In the genomic region with DNA sequence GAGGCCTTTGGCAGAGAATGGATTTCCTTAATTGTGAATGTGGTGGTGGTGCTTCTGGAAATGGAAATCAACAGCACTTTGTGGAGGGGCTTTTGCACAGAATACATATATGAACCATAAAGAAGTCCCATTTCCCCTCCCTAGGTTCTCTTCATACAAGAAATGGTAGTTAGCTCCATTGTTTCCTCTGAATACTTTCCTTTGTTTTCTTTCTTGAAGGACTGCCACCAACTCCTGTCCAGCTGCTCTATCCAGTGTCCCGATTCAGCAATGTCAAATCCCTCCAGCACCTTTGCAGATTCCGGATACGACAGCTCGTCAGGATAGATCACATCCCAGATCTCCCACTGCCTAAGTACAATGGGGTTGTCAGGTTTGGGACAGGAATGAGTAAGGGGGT, we compare ENCODE assay signal across 19 cellular contexts. TPM values are rescaled to one million over a fixed set of nuclear protein-coding genes. Genes with fewer than 3 reads are reported as not detected.
DNase-seq lines count a peak whose midpoint lies in the region; TF ChIP-seq lines count a peak whose summit lies in the region.
"Had no signal": no experiment of that assay in that cellular context is flagged by ENCODE, and none has a peak within 500 bp of the region (broad histone marks: within the 10 kb centered on the region; RNA-seq: fewer than 3 reads in every experiment).

No MANE protein-coding gene starts in this region.

- H3K9me3 ChIP-seq in H9 (ENCODE audit: control insufficient read depth, low read depth, low read length) (no peaks in the 10 kb centered on the region), Peyer's patch (no peaks in the 10 kb centered on the region)
- H3K9me3 ChIP-seq: A549 had no signal

- no peaks in the 10 kb centered on the region for H3K23me2 ChIP-seq in H9 (ENCODE audit: insufficient read length, low read depth, low read length, poor library complexity, severe bottlenecking)

- intact Hi-C loops in lower leg skin (cut with DNase I; ENCODE audit: low total_unique reads), result no loop called here

- H3K36me3 Mint-ChIP-seq in H9 (ENCODE audit: insufficient read depth in 1 of 3, low read depth in 3 of 3), result peaks cover 30 to 52% (median 39%) of the 10 kb centered on the region in 3 experiments

- H3K4me2 ChIP-seq in H9 (ENCODE audit: insufficient read depth, insufficient read length, low read length), result no peak overlapping the region
- H3K4me2 ChIP-seq: A549, GM23338 had no signal

- peak overlapping the region; percentile 29 to 85 (median 37); a peak in 4 of 7 replicates for H3K27ac Mint-ChIP-seq in H9
- H3K27ac Mint-ChIP-seq: GM23338, HFFc6 had no signal

- H3K56ac ChIP-seq in H9 (ENCODE audit: insufficient read length, low read depth, low read length), result no peak overlapping the region

- H3K4me3 Mint-ChIP-seq in H9, result no peak overlapping the region
- H3K4me3 Mint-ChIP-seq: CD4-positive, alpha-beta memory T cell; GM23338; HFFc6 had no signal

- TF ChIP-seq POLR2A in Peyer's patch (IDR thresholded peaks at IDR 0.05), result no peak
- no peak for TF ChIP-seq POLR2A in lower leg skin (IDR thresholded peaks at IDR 0.05)

- WGBS in H9 (ENCODE audit: extremely low coverage, insufficient read length, low lambda C conversion rate), result no CpG with 5 or more reads among the region's 4 CpGs
- 95 to 96% methylated on average over 4 of the region's 4 CpGs for WGBS in lower leg skin, 2 donors

- H3K23ac ChIP-seq in H9 (ENCODE audit: insufficient read length, low read depth, low read length), result no peak overlapping the region

- no peak overlapping the region for H3T11ph ChIP-seq in H9 (ENCODE audit: low read length)

- H3K27me3 Mint-ChIP-seq in H9 (ENCODE audit: low read depth), result no peaks in the 10 kb centered on the region
- H3K27me3 Mint-ChIP-seq: CD4-positive, alpha-beta memory T cell had no signal

- no peak overlapping the region for H3K18ac ChIP-seq in H9 (ENCODE audit: insufficient read length, low read depth, low read length)

- H4K8ac ChIP-seq in H9 (replicated peaks; ENCODE audit: insufficient read length, low read depth, low read length), result no peak overlapping the region

- H3K4me1 ChIP-seq in H9 (ENCODE audit: insufficient read depth, low read length), result no peaks in the 10 kb centered on the region
- H3K4me1 ChIP-seq in Peyer's patch, result no peaks in the 10 kb centered on the region
- H3K4me1 ChIP-seq: A549 had no signal

- H3K27ac ChIP-seq in H9 (ENCODE audit: insufficient read length, low read depth, low read length) (no peak overlapping the region), Peyer's patch (no peak overlapping the region)
- H3K27ac ChIP-seq: 22Rv1, A549, C4-2B had no signal

- H3K4ac ChIP-seq in H9 (ENCODE audit: low read depth, low read length), result no peak overlapping the region

- H2BK15ac ChIP-seq in H9 (ENCODE audit: low read depth, low read length), result no peak overlapping the region

- H3K9me3 Mint-ChIP-seq in H9, result no peaks in the 10 kb centered on the region
- H3K9me3 Mint-ChIP-seq: CD4-positive, alpha-beta memory T cell; GM23338; HFFc6 had no signal

- no peaks in the 10 kb centered on the region for H3K79me1 ChIP-seq in H9 (ENCODE audit: insufficient read depth, low read depth, low read length, poor library complexity, severe bottlenecking)

- no peak overlapping the region for H2BK12ac ChIP-seq in H9 (ENCODE audit: insufficient read length, low read depth, low read length)

- H4K5ac ChIP-seq in H9 (ENCODE audit: insufficient read length, low read depth, low read length), result no peak overlapping the region

- DNase-seq in H9 (no peak), medulla oblongata (ENCODE audit: extremely low spot score) (peak; percentile 52), pons (ENCODE audit: low spot score) (peak; percentile 82), superior temporal gyrus (ENCODE audit: extremely low spot score) (peak; percentile 56), Peyer's patch (no peak), DMS114 treated with DMSO at 0.1 percent for 48 hours (lab: John Stamatoyannopoulos, UW; ENCODE audit: unreplicated experiment) (no peak), lower leg skin (ENCODE audit: low spot score in 2 of 2) (no peak)
- DNase-seq: AML-193; Calu3; CD4-positive, alpha-beta memory T cell; DMS 273 treated with DMSO at 0.1 percent for 48 hours; DMS79; GDM1; HFFc6; IMR-90 had no signal

- no peak overlapping the region for H2AFZ ChIP-seq in H9 (ENCODE audit: low read length)
- H2AFZ ChIP-seq: GM23338 had no signal

- TF ChIP-seq CTCF in H9 (conservative IDR thresholded peaks at IDR 0.05) (no peak), Peyer's patch (IDR thresholded peaks at IDR 0.05) (no peak), lower leg skin (IDR thresholded peaks at IDR 0.05) (no peak)

- no peak overlapping the region for H3K9ac ChIP-seq in H9 (ENCODE audit: extremely low read depth, insufficient read length, low read length)

- H3K27me3 ChIP-seq in H9 (ENCODE audit: insufficient read depth, low read length) (no peaks in the 10 kb centered on the region), Peyer's patch (no peaks in the 10 kb centered on the region)

- no peaks in the 10 kb centered on the region for H3K4me1 Mint-ChIP-seq in H9
- H3K4me1 Mint-ChIP-seq: CD4-positive, alpha-beta memory T cell; GM23338 had no signal

- H3K79me2 ChIP-seq in H9 (ENCODE audit: insufficient read depth, low read length), result no peaks in the 10 kb centered on the region

- H2BK120ac ChIP-seq in H9 (ENCODE audit: low read depth, low read length, poor library complexity, severe bottlenecking), result no peak overlapping the region

- H3K4me3 ChIP-seq in Peyer's patch, result no peak overlapping the region
- H3K4me3 ChIP-seq in lower leg skin (ENCODE audit: low read depth, poor library complexity, severe bottlenecking), result no peak overlapping the region
- H3K4me3 ChIP-seq: A549, GM23338 had no signal

- no peak overlapping the region for H4K91ac ChIP-seq in H9 (ENCODE audit: insufficient read length, low read depth, low read length)

- H2BK20ac ChIP-seq in H9 (ENCODE audit: low read depth, low read length, poor library complexity, severe bottlenecking), result no peak overlapping the region

- H2BK5ac ChIP-seq in H9 (ENCODE audit: insufficient read length, low read length), result no peak overlapping the region

- peaks cover 0 to 51% (median 0%) of the 10 kb centered on the region in 3 donors for H3K36me3 ChIP-seq in Peyer's patch

- H3K14ac ChIP-seq in H9 (ENCODE audit: insufficient read depth, low read length), result no peak overlapping the region

- no peak overlapping the region for H2AK5ac ChIP-seq in H9 (ENCODE audit: insufficient read length, low read length)

- H4K20me1 ChIP-seq in H9 (ENCODE audit: control insufficient read depth, insufficient read depth, insufficient read length), result no peaks in the 10 kb centered on the region

RNA-seq across cellular contexts. Expression of a gene that starts 33.2 kb away (rescaled TPM):
- total RNA-seq in H9 (2021) (96.3 and 97.9 TPM in 2 replicates), Peyer's patch (10 to 100 TPM in 2 of 4 donors, 1 to 10 TPM in 1, under 1 TPM in 1; 0.88 to 36.3 (median 8.9) TPM), lower leg skin (100 to 1,000 TPM; 127 to 201 (median 149) TPM)
- total RNA-seq: CD4-positive, alpha-beta memory T cell had no signal

RNA-seq across cellular contexts. Expression of a gene that starts 43.4 kb away (rescaled TPM):
- total RNA-seq in H9 (2021) (28.7 and 31.0 TPM in 2 replicates), Peyer's patch (10 to 100 TPM; 14.2 to 24.5 (median 16.1) TPM), lower leg skin (10 to 100 TPM; 14.5 to 19.9 (median 19.3) TPM)

RNA-seq across cellular contexts. Expression of a gene that starts 51.3 kb away (rescaled TPM):
- not detected in 2 replicates for total RNA-seq in H9 (2021)
- total RNA-seq in Peyer's patch, result under 1 TPM in 2 of 4 donors, not detected in 2; 0.13 to 0.18 TPM
- under 1 TPM in 1 of 4 donors, not detected in 3; 0.25 TPM for total RNA-seq in lower leg skin
- total RNA-seq: HFFc6, IMR-90 had no signal

Comparison
In these comparisons a context has a peak if more than half of its experiments do, and no peak if none do; other contexts are left out.
1. DNase-seq: peak in medulla oblongata (single experiment), pons (single experiment) and superior temporal gyrus (single experiment); none in H9 (single experiment), Peyer's patch (0 of 3), DMS114 treated with DMSO at 0.1 percent for 48 hours (single experiment) and lower leg skin (0 of 2).